In genomic region chr2:25347846-25348245, GRCh38 we compare ENCODE assay signal across 1 cellular context.
TF ChIP-seq lines count a peak whose summit lies in the region.

No MANE protein-coding gene starts in this region.

TF ChIP-seq in GM23338, 12 proteins besides CTCF, POLR2A, EP300 and RAD21 (continued from another document):
- no peak for TF ChIP-seq ZNF462 (CRISPR knock-in tag; IDR thresholded peaks at IDR 0.05)
- no peak for TF ChIP-seq NANOG (IDR thresholded peaks at IDR 0.05; ENCODE audit: borderline replicate concordance)
- TF ChIP-seq ETS1 (IDR thresholded peaks at IDR 0.05), result no peak
- no peak for TF ChIP-seq ZNF331 (CRISPR knock-in tag; IDR thresholded peaks at IDR 0.05; ENCODE audit: low read depth)
- no peak for TF ChIP-seq STAT1 (IDR thresholded peaks at IDR 0.05; ENCODE audit: unreplicated experiment)
- no peak for TF ChIP-seq CREB1 (CRISPR knock-in tag; IDR thresholded peaks at IDR 0.05; ENCODE audit: low read depth)
- TF ChIP-seq REST (IDR thresholded peaks at IDR 0.05; ENCODE audit: unreplicated experiment), result no peak
- TF ChIP-seq ZNF114 (CRISPR knock-in tag; IDR thresholded peaks at IDR 0.05), result no peak
- TF ChIP-seq EZH2phosphoT487 (IDR thresholded peaks at IDR 0.05; ENCODE audit: unreplicated experiment), result no peak
